Comparison of ENCODE assay signal across 1 cellular context in genomic region chr4:122832732-122833131, GRCh38.
TF ChIP-seq lines count a peak whose summit lies in the region.

No MANE protein-coding gene starts in this region.

TF ChIP-seq in A549, 52 proteins besides CTCF, POLR2A, EP300 and RAD21:
- TF ChIP-seq MAZ (IDR thresholded peaks at IDR 0.05; ENCODE audit: borderline replicate concordance, low read depth, low read length) (no peak), SREBF2 (IDR thresholded peaks at IDR 0.05) (no peak), GATA3 (IDR thresholded peaks at IDR 0.05; ENCODE audit: borderline replicate concordance) (no peak), CHD2 (IDR thresholded peaks at IDR 0.05; ENCODE audit: low read length, partially characterized antibody) (no peak), FOSB (CRISPR knock-in tag; IDR thresholded peaks at IDR 0.05) (no peak), MYC (IDR thresholded peaks at IDR 0.05; ENCODE audit: borderline replicate concordance, low read length) (no peak), ELK1 (IDR thresholded peaks at IDR 0.05; ENCODE audit: low read depth, low read length) (no peak), USF2 (IDR thresholded peaks at IDR 0.05) (no peak), MAFK (IDR thresholded peaks at IDR 0.05; ENCODE audit: partially characterized antibody) (no peak), KDM5A (IDR thresholded peaks at IDR 0.05) (no peak)
TF ChIP-seq in A549: peak in this region for 0.
